14 cellular contexts compared by ENCODE assay signal in the genomic region with DNA sequence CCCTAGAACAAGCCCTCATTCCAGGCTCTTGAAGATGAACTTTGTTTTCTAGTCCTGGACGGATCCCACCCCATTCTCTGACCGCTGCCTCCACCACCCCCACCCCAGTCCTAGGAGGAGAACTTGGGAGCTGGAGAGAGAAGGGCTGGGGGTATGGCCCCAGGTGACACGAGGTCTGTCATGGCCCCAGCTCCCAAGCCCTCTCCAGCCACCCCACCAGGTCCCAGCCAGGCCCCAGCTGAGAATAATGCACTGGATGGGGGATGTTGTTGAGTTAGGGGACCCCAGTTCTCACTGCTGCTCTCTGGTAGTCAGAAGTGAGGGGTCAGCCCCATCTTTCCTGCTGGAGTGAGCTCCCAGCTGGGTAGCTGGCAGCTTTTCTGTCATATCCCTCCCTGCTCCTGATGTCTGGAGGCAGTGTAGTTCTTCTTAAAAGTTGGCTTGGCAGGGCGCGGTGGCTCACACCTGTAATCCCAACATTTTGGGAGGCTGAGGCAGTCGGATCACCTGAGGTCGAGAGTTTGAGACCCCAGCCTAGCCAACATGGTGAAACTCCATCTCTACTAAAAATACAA. TPM values are rescaled to one million over a fixed set of nuclear protein-coding genes. Genes with fewer than 3 reads are reported as not detected.
DNase-seq lines count a peak whose midpoint lies in the region; ATAC-seq and TF ChIP-seq lines count a peak whose summit lies in the region.
"Had no signal": no experiment of that assay in that cellular context is flagged by ENCODE, and none has a peak within 500 bp of the region (broad histone marks: within the 10 kb centered on the region; RNA-seq: fewer than 3 reads in every experiment).

No MANE protein-coding gene starts in this region.

- no peak for TF ChIP-seq POLR2A in heart left ventricle (IDR thresholded peaks at IDR 0.05)

- no peaks in the 10 kb centered on the region for H3K36me3 ChIP-seq in heart left ventricle
- H3K36me3 ChIP-seq in hepatocyte (replicated peaks; ENCODE audit: insufficient read depth, low read depth), result no peaks in the 10 kb centered on the region

- peak overlapping the region; percentile 18 for H3K4me2 ChIP-seq in hepatocyte

- DNase-seq in heart left ventricle, result peak in 2 of 5 donors; percentile 3 to 12
- no peak for DNase-seq in Right ventricle myocardium inferior (ENCODE audit: missing footprints)
- no peak for DNase-seq in hepatocyte (ENCODE audit: low spot score)
- DNase-seq in sciatic nerve (ENCODE audit: low spot score), result peak; percentile 55
- no peak for DNase-seq in GM13976 (ENCODE audit: low spot score)
- DNase-seq in NCI-H1694 treated with DMSO at 0.1 percent for 48 hours (lab: John Stamatoyannopoulos, UW), result no peak
- no peak for DNase-seq in superior temporal gyrus (ENCODE audit: extremely low spot score)
- DNase-seq: MG63; midbrain; NCI-H2107; retina; SIG-M5; stimulated activated naive CD8-positive, alpha-beta T cell treated with anti-CD3 and anti-CD28 coated beads, Interleukin-15, Interleukin-2, amounts not matched to agents 100 U/mL and 50 U/mL, for 24 hours had no signal

- in situ Hi-C loops in GM13976 (cut with MboI; ENCODE audit: low sequenced_read_pairs, unreplicated experiment), result no loop called here

- intact Hi-C loops in heart left ventricle (cut with DNase I) (no loop called here), Right ventricle myocardium inferior (cut with DNase I) (no loop called here), sciatic nerve (cut with DNase I) (no loop called here)

- no peak overlapping the region for H2AFZ ChIP-seq in hepatocyte

- H3K9me3 ChIP-seq in heart left ventricle (no peaks in the 10 kb centered on the region), hepatocyte (ENCODE audit: low read depth) (no peaks in the 10 kb centered on the region)
- H3K9me3 ChIP-seq: MG63 had no signal

- H3K27ac ChIP-seq in heart left ventricle (peak overlapping the region in 10 of 12 donors; percentile 26 to 95 (median 60)), hepatocyte (peak overlapping the region; percentile 88)

- peaks cover 3% of the 10 kb centered on the region for H3K79me2 ChIP-seq in hepatocyte

- TF ChIP-seq CTCF in heart left ventricle (IDR thresholded peaks at IDR 0.05), result no peak
- TF ChIP-seq CTCF in hepatocyte (IDR thresholded peaks at IDR 0.05; ENCODE audit: poor library complexity), result no peak
- no peak for TF ChIP-seq CTCF in GM13976 (IDR thresholded peaks at IDR 0.05; ENCODE audit: borderline replicate concordance, control extremely low read depth, extremely low read depth, insufficient read depth, missing control alignments)

- no peak for ATAC-seq in heart left ventricle
- ATAC-seq in Right ventricle myocardium inferior, result no peak
- ATAC-seq in sciatic nerve, result no peak
- no peak for ATAC-seq in HG02798 (IDR thresholded peaks at IDR 0.05; ENCODE audit: poor library complexity, unreplicated experiment)
- ATAC-seq: stimulated activated naive CD8-positive, alpha-beta T cell treated with anti-CD3 and anti-CD28 coated beads, Interleukin-15, Interleukin-2, amounts not matched to agents 100 U/mL and 50 U/mL, for 24 hours had no signal

- no peaks in the 10 kb centered on the region for H3K9me2 ChIP-seq in hepatocyte (replicated peaks; ENCODE audit: insufficient read depth)

- H4K20me1 ChIP-seq in hepatocyte (ENCODE audit: insufficient read depth, poor library complexity, severe bottlenecking), result no peaks in the 10 kb centered on the region

- WGBS in heart left ventricle, 4 donors, result 84 to 91% (median 86%) methylated on average over 7 of the region's 7 CpGs
- WGBS in hepatocyte (ENCODE audit: low lambda C conversion rate, missing lambda C conversion rate), result 89% methylated on average over 7 of the region's 7 CpGs

- H3K27me3 ChIP-seq in heart left ventricle, result peaks cover 0 to 50% (median 16%) of the 10 kb centered on the region in 9 donors
- peaks cover 3% of the 10 kb centered on the region for H3K27me3 ChIP-seq in hepatocyte
- H3K27me3 ChIP-seq: MG63 had no signal

- H3K4me1 ChIP-seq in heart left ventricle (peaks cover 0 to 65% (median 27%) of the 10 kb centered on the region in 12 donors), hepatocyte (ENCODE audit: insufficient read depth) (peaks cover 62% of the 10 kb centered on the region)

- H3K4me3 ChIP-seq in heart left ventricle (no peak overlapping the region), hepatocyte (no peak overlapping the region)

RNA-seq across cellular contexts. Expression of a gene that starts 4.6 kb away (rescaled TPM):
- total RNA-seq in heart left ventricle (100 to 1,000 TPM in 3 of 9 donors, 10 to 100 TPM in 6; 10.2 to 897 (median 55.4) TPM), Right ventricle myocardium inferior (28.2 TPM), hepatocyte (351 and 1,063 TPM in 2 replicates), sciatic nerve (262 TPM)
- polyA plus RNA-seq in heart left ventricle (100 to 1,000 TPM in 1 of 2 donors, 10 to 100 TPM in 1; 17.2 to 109 TPM), hepatocyte (5,822 and 6,071 TPM in 2 replicates)

RNA-seq across cellular contexts. Expression of a gene that starts 40.2 kb away (rescaled TPM):
- 100 to 1,000 TPM; 110 to 224 (median 151) TPM for total RNA-seq in heart left ventricle
- polyA plus RNA-seq in heart left ventricle, result 100 to 1,000 TPM in 1 of 2 donors, 10 to 100 TPM in 1; 96.5 to 225 TPM
- 151 TPM for total RNA-seq in Right ventricle myocardium inferior
- total RNA-seq in hepatocyte, result 0.37 TPM in 1 of 2 replicates, not detected in the other
- 0.83 and 2.2 TPM in 2 replicates for polyA plus RNA-seq in hepatocyte
- 3.5 TPM for total RNA-seq in sciatic nerve

RNA-seq across cellular contexts. Expression of a gene that starts 55.5 kb away (rescaled TPM):
- total RNA-seq in heart left ventricle, result 10 to 100 TPM; 17.0 to 55.9 (median 31.3) TPM
- 10 to 100 TPM; 30.4 to 33.4 TPM for polyA plus RNA-seq in heart left ventricle
- total RNA-seq in Right ventricle myocardium inferior, result 38.4 TPM
- 22.5 and 26.2 TPM in 2 replicates for total RNA-seq in hepatocyte
- polyA plus RNA-seq in hepatocyte, result 5.1 and 6.7 TPM in 2 replicates
- total RNA-seq in sciatic nerve, result 58.8 TPM

Comparison
In these comparisons a context has a peak if more than half of its experiments do, and no peak if none do; other contexts are left out.
1. RNA of a gene that starts 40.2 kb away (total RNA-seq): 151 TPM in Right ventricle myocardium inferior (single experiment) and 110 to 224 TPM in heart left ventricle; 3.5 TPM in sciatic nerve (single experiment) and 0.37 TPM in hepatocyte; every median in the first group is over 10 times any median in the second.